In the genomic region with DNA sequence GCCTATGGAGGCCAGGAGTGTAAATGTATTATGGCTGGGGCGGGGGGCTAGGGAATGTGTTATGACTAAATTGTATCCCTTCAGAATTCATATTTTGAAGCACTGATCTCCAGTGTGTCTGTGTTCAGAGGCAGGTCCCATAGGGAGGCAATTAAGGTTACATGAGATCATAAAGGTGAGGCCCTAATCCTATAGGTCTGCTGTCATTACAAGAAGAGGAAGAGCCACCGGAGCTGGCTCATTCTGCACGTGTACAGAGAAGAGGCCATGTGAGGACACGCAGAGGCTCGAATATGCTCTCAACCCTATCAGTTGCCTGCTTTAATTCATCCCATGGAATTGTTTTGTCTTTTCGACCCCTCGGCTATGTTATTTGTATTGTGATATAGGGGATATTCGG, we compare ENCODE assay signal across 26 cellular contexts.
"Had no signal": no experiment of that assay in that cellular context is flagged by ENCODE, and none has a peak within 500 bp of the region (broad histone marks: within the 10 kb centered on the region; RNA-seq: fewer than 3 reads in every experiment).

No MANE protein-coding gene starts in this region.

- H3K4me2 ChIP-seq: KMS-11, PC-9 had no signal

- DNase-seq: activated CD4-positive, alpha-beta T cell treated with anti-CD3 and anti-CD28 coated beads, Interleukin-2, amount 10 ng/mL, durations not matched to agents 24 days and 14 days; activated CD4-positive, alpha-beta T cell treated with anti-CD3 and anti-CD28 coated beads, Interleukin-2, amount 50 U/mL, for 4 hours; activated CD8-positive, alpha-beta T cell treated with anti-CD3 and anti-CD28 coated beads for 36 hours; activated gamma-delta T cell; activated naive CD4-positive, alpha-beta T cell treated with Interleukin-2 at 50 U/mL for 16 hours; activated naive CD8-positive, alpha-beta T cell treated with anti-CD3 and anti-CD28 coated beads, Interleukin-2, amount 10 ng/mL, durations not matched to agents 7 days and 5 days; activated T-cell treated with anti-CD3 and anti-CD28 coated beads, Interleukin-2, amount 50 U/mL, for 24 hours; amygdala; body of pancreas; MM.1S; MV-4-11; NCI-H1092; NCI-H1436 treated with DMSO at 0.1 percent for 48 hours; NCI-H1694 treated with DMSO at 0.1 percent for 48 hours; NCI-H2029 treated with DMSO at 0.1 percent for 48 hours; NCI-H2227 treated with DMSO at 0.1 percent for 48 hours; NCI-H446; NCI-H510A treated with DMSO at 0.1 percent for 48 hours; NCI-H526 treated with DMSO at 0.1 percent for 48 hours; NK-92 treated with Interleukin-12 subunit alpha and Interleukin-12 subunit beta, amount 100 ng/mL, for 24 hours; PC-9; Right ventricle myocardium superior; T1000 had no signal

- H3K4me1 ChIP-seq: body of pancreas, breast epithelium had no signal

- H2AFZ ChIP-seq: PC-9 had no signal

- H3K4me3 ChIP-seq: body of pancreas, breast epithelium, PC-9 had no signal

- H3K9ac ChIP-seq: KMS-11 had no signal

- H3K9me3 ChIP-seq: body of pancreas had no signal

- H3K27me3 ChIP-seq: body of pancreas, breast epithelium had no signal

- ATAC-seq: activated CD8-positive, alpha-beta T cell treated with anti-CD3 and anti-CD28 coated beads for 36 hours; body of pancreas had no signal

- FAIRE-seq: astrocyte had no signal

- H3K36me3 ChIP-seq: breast epithelium had no signal

- H3K27ac ChIP-seq: body of pancreas, breast epithelium, KMS-11, PC-9 had no signal
